Comparison of ENCODE assay signal across 16 cellular contexts in the genomic region with DNA sequence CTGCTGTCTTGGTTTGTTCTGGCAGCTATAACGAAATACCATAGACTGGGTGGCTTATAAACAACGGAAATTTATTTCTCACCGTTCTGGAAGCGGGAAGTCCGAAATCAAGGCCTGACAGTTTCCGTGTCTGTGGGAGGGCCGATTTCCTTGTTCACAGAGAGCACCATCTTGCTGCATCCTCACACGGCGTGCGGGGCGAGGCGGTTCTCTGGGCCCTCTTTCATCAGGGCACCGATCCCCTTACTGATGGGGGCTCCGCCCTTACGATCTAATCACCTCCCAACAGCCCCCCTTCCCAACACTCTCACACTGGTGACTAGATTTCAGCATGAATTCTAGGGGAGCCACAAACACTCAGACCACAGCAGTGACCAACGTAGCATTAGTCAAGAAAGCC.
"Had no signal": no experiment of that assay in that cellular context is flagged by ENCODE, and none has a peak within 500 bp of the region (broad histone marks: within the 10 kb centered on the region; RNA-seq: fewer than 3 reads in every experiment).

No MANE protein-coding gene starts in this region.

- H3K9me3 ChIP-seq: body of pancreas, vagina had no signal

- ATAC-seq: activated T-cell treated with anti-CD3 and anti-CD28 coated beads, Interleukin-2, amount 50 U/mL, for 72 hours; body of pancreas; heart right ventricle; natural killer cell; stimulated activated naive B cell treated with anti-CD40 and anti-IgM and Interleukin-4, amounts not matched to agents 10 μg/mL and 1 μg/mL and 100 μg/mL, for 72 hours had no signal

- H3K36me3 ChIP-seq: heart right ventricle, vagina had no signal

- H3K27me3 ChIP-seq: body of pancreas, heart right ventricle, vagina had no signal

- H3K27me3 Mint-ChIP-seq: activated CD4-positive, alpha-beta memory T cell treated with anti-CD3 and anti-CD28 coated beads, Interleukin-2, amount 10 ng/mL, durations not matched to agents 7 days and 5 days; activated CD4-positive, alpha-beta T cell treated with anti-CD3 and anti-CD28 coated beads, Interleukin-2, amount 10 ng/mL, durations not matched to agents 24 days and 14 days; activated naive CD4-positive, alpha-beta T cell treated with anti-CD3 and anti-CD28 coated beads, Interleukin-2, amount 10 ng/mL, durations not matched to agents 7 days and 5 days; stimulated activated naive B cell treated with anti-CD40 and anti-IgM and Interleukin-4, amounts not matched to agents 10 μg/mL and 1 μg/mL and 100 μg/mL, for 72 hours had no signal

- H3K27ac Mint-ChIP-seq: activated CD4-positive, alpha-beta memory T cell treated with anti-CD3 and anti-CD28 coated beads, Interleukin-2, amount 10 ng/mL, durations not matched to agents 7 days and 5 days; activated CD4-positive, alpha-beta T cell treated with anti-CD3 and anti-CD28 coated beads, Interleukin-2, amount 10 ng/mL, durations not matched to agents 24 days and 14 days; activated naive CD4-positive, alpha-beta T cell treated with anti-CD3 and anti-CD28 coated beads, Interleukin-2, amount 10 ng/mL, durations not matched to agents 7 days and 5 days; activated T-cell treated with anti-CD3 and anti-CD28 coated beads, Interleukin-2, amount 50 U/mL, for 72 hours; natural killer cell; stimulated activated naive B cell treated with anti-CD40 and anti-IgM and Interleukin-4, amounts not matched to agents 10 μg/mL and 1 μg/mL and 100 μg/mL, for 72 hours had no signal

- H3K4me1 Mint-ChIP-seq: activated CD4-positive, alpha-beta memory T cell treated with anti-CD3 and anti-CD28 coated beads, Interleukin-2, amount 10 ng/mL, durations not matched to agents 7 days and 5 days; activated CD4-positive, alpha-beta T cell treated with anti-CD3 and anti-CD28 coated beads, Interleukin-2, amount 10 ng/mL, durations not matched to agents 24 days and 14 days; activated naive CD4-positive, alpha-beta T cell treated with anti-CD3 and anti-CD28 coated beads, Interleukin-2, amount 10 ng/mL, durations not matched to agents 7 days and 5 days; natural killer cell; stimulated activated naive B cell treated with anti-CD40 and anti-IgM and Interleukin-4, amounts not matched to agents 10 μg/mL and 1 μg/mL and 100 μg/mL, for 72 hours had no signal

- DNase-seq: activated CD4-positive, alpha-beta memory T cell treated with anti-CD3 and anti-CD28 coated beads, Interleukin-2, amount 10 ng/mL, durations not matched to agents 7 days and 5 days; activated CD4-positive, alpha-beta T cell treated with anti-CD3 and anti-CD28 coated beads, Interleukin-2, amount 10 ng/mL, durations not matched to agents 24 days and 14 days; activated effector memory CD4-positive, alpha-beta T cell treated with Interleukin-2 at 50 U/mL for 16 hours; activated naive CD4-positive, alpha-beta T cell treated with anti-CD3 and anti-CD28 coated beads, Interleukin-2, amount 10 ng/mL, durations not matched to agents 7 days and 5 days; activated T-cell treated with anti-CD3 and anti-CD28 coated beads, Interleukin-2, amount 50 U/mL, for 72 hours; body of pancreas; heart right ventricle; islet precursor cell; left cardiac atrium; mesendoderm; natural killer cell; stimulated activated CD4-positive, alpha-beta T cell treated with anti-CD3 and anti-CD28 coated beads, Interleukin-15, amount 100 ng/mL, for 24 hours; stimulated activated naive B cell treated with anti-CD40 and anti-IgM and Interleukin-4, amounts not matched to agents 10 μg/mL and 1 μg/mL and 100 μg/mL, for 72 hours; trophoblast cell had no signal

- H3K27ac ChIP-seq: body of pancreas, heart right ventricle, vagina had no signal

- H3K4me3 ChIP-seq: body of pancreas, heart right ventricle, smooth muscle cell, vagina had no signal

- H3K36me3 Mint-ChIP-seq: activated naive CD4-positive, alpha-beta T cell treated with anti-CD3 and anti-CD28 coated beads, Interleukin-2, amount 10 ng/mL, durations not matched to agents 7 days and 5 days; stimulated activated naive B cell treated with anti-CD40 and anti-IgM and Interleukin-4, amounts not matched to agents 10 μg/mL and 1 μg/mL and 100 μg/mL, for 72 hours had no signal

- H3K4me3 Mint-ChIP-seq: activated CD4-positive, alpha-beta memory T cell treated with anti-CD3 and anti-CD28 coated beads, Interleukin-2, amount 10 ng/mL, durations not matched to agents 7 days and 5 days; activated CD4-positive, alpha-beta T cell treated with anti-CD3 and anti-CD28 coated beads, Interleukin-2, amount 10 ng/mL, durations not matched to agents 24 days and 14 days; activated naive CD4-positive, alpha-beta T cell treated with anti-CD3 and anti-CD28 coated beads, Interleukin-2, amount 10 ng/mL, durations not matched to agents 7 days and 5 days; activated T-cell treated with anti-CD3 and anti-CD28 coated beads, Interleukin-2, amount 50 U/mL, for 72 hours; natural killer cell; stimulated activated naive B cell treated with anti-CD40 and anti-IgM and Interleukin-4, amounts not matched to agents 10 μg/mL and 1 μg/mL and 100 μg/mL, for 72 hours had no signal

- H3K4me2 ChIP-seq: smooth muscle cell had no signal

- H3K4me1 ChIP-seq: body of pancreas, heart right ventricle, vagina had no signal
